Comparison of ENCODE assay signal across 16 cellular contexts in genomic region chr3:43618142-43618541, GRCh38.
"Had no signal": no experiment of that assay in that cellular context is flagged by ENCODE, and none has a peak within 500 bp of the region (broad histone marks: within the 10 kb centered on the region; RNA-seq: fewer than 3 reads in every experiment).

No MANE protein-coding gene starts in this region.

- H3K4me2 ChIP-seq: hepatocyte had no signal

- H3K9me3 Mint-ChIP-seq: nephron had no signal

- DNase-seq: cortex of kidney; foreskin melanocyte; head of caudate nucleus; left colon; left ventricle myocardium superior; mesendoderm; naive B cell; ovary; sigmoid colon; stimulated activated CD4-positive, alpha-beta T cell treated with anti-CD3 and anti-CD28 coated beads, Interleukin-12 subunit alpha, Interleukin-12 subunit beta, amount 100 ng/mL, for 4 hours; stimulated activated naive CD4-positive, alpha-beta T cell treated with Interleukin-2 at 50 U/mL for 16 hours; trophoblast cell had no signal

- H3K36me3 Mint-ChIP-seq: naive B cell had no signal

- H3K9me3 ChIP-seq: ovary, right atrium auricular region, sigmoid colon had no signal

- H3K27me3 Mint-ChIP-seq: naive B cell had no signal

- ATAC-seq: left colon, left ventricle myocardium superior had no signal

- H3K27ac Mint-ChIP-seq: naive B cell, nephron had no signal

- H2AFZ ChIP-seq: hepatocyte had no signal

- H3K4me3 ChIP-seq: hepatocyte, lung, ovary, right atrium auricular region, sigmoid colon had no signal

- H3K36me3 ChIP-seq: ovary, right atrium auricular region, sigmoid colon had no signal

- H3K27ac ChIP-seq: hepatocyte, ovary, right atrium auricular region, sigmoid colon had no signal

- H3K27me3 ChIP-seq: hepatocyte, ovary, right atrium auricular region, sigmoid colon had no signal
